ENCODE assay signal across 8 cellular contexts in the genomic region with DNA sequence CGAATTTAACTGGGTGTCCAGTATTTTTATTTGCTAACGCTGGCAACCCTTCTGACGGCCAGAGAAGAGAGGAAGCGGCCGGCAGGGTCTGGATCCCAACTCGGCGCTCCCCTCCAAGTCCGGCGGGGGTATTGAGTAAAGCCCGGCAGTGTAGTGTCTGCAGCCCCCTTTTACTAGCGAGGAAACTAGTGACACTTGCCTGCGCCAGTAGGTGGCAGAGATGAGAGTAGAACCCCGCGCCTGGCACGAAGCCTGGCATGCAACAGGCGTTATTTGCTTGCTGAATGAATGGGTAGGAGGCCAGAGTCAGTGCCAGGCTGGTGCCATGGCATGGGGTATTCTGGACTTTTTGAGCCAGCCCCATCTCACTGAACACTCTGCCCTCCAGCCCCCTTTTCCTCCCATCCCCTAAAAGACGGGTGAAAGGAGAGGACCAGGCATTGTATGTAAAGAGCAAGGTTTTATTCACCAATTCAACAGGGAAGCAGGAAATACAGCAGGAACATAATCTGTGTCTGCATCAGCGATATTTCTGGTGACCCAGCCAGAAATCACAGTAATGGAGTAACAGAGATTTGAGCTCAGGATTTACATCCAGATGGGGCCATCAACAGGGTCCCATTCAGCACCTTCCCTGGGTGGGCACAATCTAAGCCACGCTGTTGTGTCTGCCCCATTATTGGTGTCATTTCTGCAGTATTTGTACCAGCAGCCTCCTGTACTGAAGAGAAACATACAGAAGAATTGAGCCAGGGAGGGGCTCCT. TPM values are rescaled to one million over a fixed set of nuclear protein-coding genes. Genes with fewer than 3 reads are reported as not detected.
DNase-seq lines count a peak whose midpoint lies in the region; ATAC-seq and TF ChIP-seq lines count a peak whose summit lies in the region.

No MANE protein-coding gene starts in this region.

- peaks cover 33% of the 10 kb centered on the region for H3K36me3 Mint-ChIP-seq in activated T-helper 17 cell treated with anti-CD3 and anti-CD28 coated beads, Interleukin-2, amount 50 U/mL, for 72 hours (ENCODE audit: low read depth)
- H3K36me3 Mint-ChIP-seq in naive thymus-derived CD4-positive, alpha-beta T cell: peaks cover 4 to 13% (median 10%) of the 10 kb centered on the region in 5 donors
- peaks cover 16 to 20% of the 10 kb centered on the region in 2 donors for H3K36me3 Mint-ChIP-seq in stimulated activated naive B cell treated with anti-CD40 and anti-IgM and Interleukin-4, amounts not matched to agents 10 μg/mL and 1 μg/mL and 100 μg/mL, for 72 hours

- H3K9me2 ChIP-seq in Karpas-422 (replicated peaks; ENCODE audit: insufficient read depth, low read length): no peaks in the 10 kb centered on the region

- peak overlapping the region; percentile 88 for H3K4me2 ChIP-seq in Karpas-422 (ENCODE audit: low read depth, low read length, poor library complexity, severe bottlenecking)

- H3K4me3 ChIP-seq in Karpas-422 (ENCODE audit: low read length) (peak overlapping the region; percentile 84), fibroblast of mammary gland (ENCODE audit: control insufficient read depth, low read depth, low read length) (peak overlapping the region; percentile 95)
- peak overlapping the region; percentile 91 for H3K4me3 ChIP-seq in naive thymus-derived CD4-positive, alpha-beta T cell (ENCODE audit: low read length)

- POLR2A ChIA-PET in naive thymus-derived CD4-positive, alpha-beta T cell (lab: Charles Lee): interaction anchor here (1.0 to 7.5 kb wide), 19 partner anchors 17 to 108 kb away, joined by 3 to 70 read pairs (median 9); a partner anchor contains a TSS

- H3K9me3 ChIP-seq in Karpas-422 (ENCODE audit: low read length): no peaks in the 10 kb centered on the region
- H3K9me3 ChIP-seq in naive thymus-derived CD4-positive, alpha-beta T cell (ENCODE audit: control insufficient read depth in 2 of 3, low read length in 3 of 3): no peaks in the 10 kb centered on the region

- H3K27ac Mint-ChIP-seq in activated T-helper 17 cell treated with anti-CD3 and anti-CD28 coated beads, Interleukin-2, amount 50 U/mL, for 72 hours: peak overlapping the region; percentile 96
- H3K27ac Mint-ChIP-seq in naive thymus-derived CD4-positive, alpha-beta T cell: peak overlapping the region; percentile 60 to 99 (median 93)
- peak overlapping the region; percentile 93 for H3K27ac Mint-ChIP-seq in stimulated activated naive B cell treated with anti-CD40 and anti-IgM and Interleukin-4, amounts not matched to agents 10 μg/mL and 1 μg/mL and 100 μg/mL, for 72 hours

- no peaks in the 10 kb centered on the region for H3K27me3 ChIP-seq in Karpas-422 (ENCODE audit: low read length)
- H3K27me3 ChIP-seq in naive thymus-derived CD4-positive, alpha-beta T cell (ENCODE audit: control insufficient read depth in 2 of 2, insufficient read depth in 2 of 2, low read length in 2 of 2): no peaks in the 10 kb centered on the region

- peak overlapping the region; percentile 88 for H3K9ac ChIP-seq in Karpas-422 (ENCODE audit: low read length)

- peaks cover 30% of the 10 kb centered on the region for H3K4me1 Mint-ChIP-seq in activated T-helper 17 cell treated with anti-CD3 and anti-CD28 coated beads, Interleukin-2, amount 50 U/mL, for 72 hours
- H3K4me1 Mint-ChIP-seq in naive thymus-derived CD4-positive, alpha-beta T cell: peaks cover 18 to 59% (median 50%) of the 10 kb centered on the region in 7 donors
- peaks cover 31 to 61% of the 10 kb centered on the region in 2 donors for H3K4me1 Mint-ChIP-seq in stimulated activated naive B cell treated with anti-CD40 and anti-IgM and Interleukin-4, amounts not matched to agents 10 μg/mL and 1 μg/mL and 100 μg/mL, for 72 hours

- peaks cover 13% of the 10 kb centered on the region for H3K36me3 ChIP-seq in Karpas-422 (ENCODE audit: insufficient read depth, low read length)
- H3K36me3 ChIP-seq in naive thymus-derived CD4-positive, alpha-beta T cell (ENCODE audit: control insufficient read depth in 2 of 3, insufficient read depth in 3 of 3, low read length in 3 of 3): peaks cover 7 to 23% (median 9%) of the 10 kb centered on the region in 3 experiments

- TF ChIP-seq CTCF in fibroblast of mammary gland (conservative IDR thresholded peaks at IDR 0.05; ENCODE audit: control insufficient read depth, insufficient read depth, low read depth, low read length): peak; percentile 69

- no peak overlapping the region for H2AFZ ChIP-seq in Karpas-422 (ENCODE audit: low read length)

- intact Hi-C loops in naive thymus-derived CD4-positive, alpha-beta T cell (cut with micrococcal nuclease): loop anchor here (1.0 kb wide), 13 partner anchors 24 to 326 kb away; a partner anchor contains a TSS

- peak; percentile 74 for DNase-seq in NK-92 treated with Interleukin-12 subunit alpha and Interleukin-12 subunit beta, amount 100 ng/mL, for 24 hours (lab: John Stamatoyannopoulos, UW)
- DNase-seq in NK-92 (lab: John Stamatoyannopoulos, UW; ENCODE audit: unreplicated experiment) (no peak), Karpas-422 (peak; percentile 94), RPMI8226 (peak; percentile 93), fibroblast of mammary gland (ENCODE audit: low read depth) (peak; percentile 81)
- peak; percentile 54 to 80 (median 75) for DNase-seq in naive thymus-derived CD4-positive, alpha-beta T cell
- peak; percentile 65 for DNase-seq in stimulated activated naive B cell treated with anti-CD40 and anti-IgM and Interleukin-4, amounts not matched to agents 10 μg/mL and 1 μg/mL and 100 μg/mL, for 72 hours

- peaks cover 22% of the 10 kb centered on the region for H3K79me2 ChIP-seq in Karpas-422 (ENCODE audit: low read length)

- peak overlapping the region; percentile 62 for H3K27ac ChIP-seq in Karpas-422 (ENCODE audit: low read length)
- peak overlapping the region; percentile 90 for H3K27ac ChIP-seq in naive thymus-derived CD4-positive, alpha-beta T cell (ENCODE audit: low read depth, low read length)

- no peaks in the 10 kb centered on the region for H4K20me1 ChIP-seq in Karpas-422 (ENCODE audit: insufficient read depth, low read depth, low read length)

- H3K4me3 Mint-ChIP-seq in activated T-helper 17 cell treated with anti-CD3 and anti-CD28 coated beads, Interleukin-2, amount 50 U/mL, for 72 hours: peak overlapping the region; percentile 93
- H3K4me3 Mint-ChIP-seq in naive thymus-derived CD4-positive, alpha-beta T cell: peak overlapping the region; percentile 75 to 99 (median 96)
- peak overlapping the region; percentile 99 for H3K4me3 Mint-ChIP-seq in stimulated activated naive B cell treated with anti-CD40 and anti-IgM and Interleukin-4, amounts not matched to agents 10 μg/mL and 1 μg/mL and 100 μg/mL, for 72 hours

- H3K27me3 Mint-ChIP-seq in activated T-helper 17 cell treated with anti-CD3 and anti-CD28 coated beads, Interleukin-2, amount 50 U/mL, for 72 hours: no peaks in the 10 kb centered on the region
- H3K27me3 Mint-ChIP-seq in naive thymus-derived CD4-positive, alpha-beta T cell: no peaks in the 10 kb centered on the region
- no peaks in the 10 kb centered on the region for H3K27me3 Mint-ChIP-seq in stimulated activated naive B cell treated with anti-CD40 and anti-IgM and Interleukin-4, amounts not matched to agents 10 μg/mL and 1 μg/mL and 100 μg/mL, for 72 hours

- ATAC-seq in activated T-helper 17 cell treated with anti-CD3 and anti-CD28 coated beads, Interleukin-2, amount 50 U/mL, for 72 hours (replicated peaks): peak; percentile 59
- peak; percentile 67 for ATAC-seq in naive thymus-derived CD4-positive, alpha-beta T cell
- peak; percentile 57 to 59 for ATAC-seq in stimulated activated naive B cell treated with anti-CD40 and anti-IgM and Interleukin-4, amounts not matched to agents 10 μg/mL and 1 μg/mL and 100 μg/mL, for 72 hours (replicated peaks)

- no peaks in the 10 kb centered on the region for H3K9me3 Mint-ChIP-seq in activated T-helper 17 cell treated with anti-CD3 and anti-CD28 coated beads, Interleukin-2, amount 50 U/mL, for 72 hours
- H3K9me3 Mint-ChIP-seq in naive thymus-derived CD4-positive, alpha-beta T cell: no peaks in the 10 kb centered on the region
- H3K9me3 Mint-ChIP-seq in stimulated activated naive B cell treated with anti-CD40 and anti-IgM and Interleukin-4, amounts not matched to agents 10 μg/mL and 1 μg/mL and 100 μg/mL, for 72 hours: no peaks in the 10 kb centered on the region

- CTCF ChIA-PET in naive thymus-derived CD4-positive, alpha-beta T cell (lab: Charles Lee): interaction anchor here (0.6 to 1.9 kb wide), 12 partner anchors 19 to 271 kb away, joined by 3 to 10 read pairs (median 6); no protein-coding TSS in a partner anchor

- H3K4me1 ChIP-seq in Karpas-422 (ENCODE audit: low read length): peaks cover 46% of the 10 kb centered on the region
- H3K4me1 ChIP-seq in naive thymus-derived CD4-positive, alpha-beta T cell (ENCODE audit: control insufficient read depth in 2 of 2, insufficient read depth in 2 of 2, low read length in 2 of 2): peaks cover 26 to 41% of the 10 kb centered on the region in 2 donors

RNA-seq across cellular contexts. Expression of a gene that starts 0.8 kb away (rescaled TPM):
- 35.7 and 36.1 TPM in 2 replicates for total RNA-seq in Karpas-422 (2014; rRNA removed; shearing (Covaris generic); ENCODE audit: low replicate concordance)
- 10 to 100 TPM; 14.8 to 22.5 TPM for total RNA-seq in activated T-helper 17 cell treated with anti-CD3 and anti-CD28 coated beads, Interleukin-2, amount 50 U/mL, for 72 hours
- total RNA-seq in naive thymus-derived CD4-positive, alpha-beta T cell: 10 to 100 TPM; 26.8 to 47.7 (median 33.1) TPM
- polyA plus RNA-seq in naive thymus-derived CD4-positive, alpha-beta T cell: 10 to 100 TPM; 22.0 to 26.1 TPM

RNA-seq across cellular contexts. Expression of a gene that starts 3.1 kb away (rescaled TPM):
- 15.1 and 17.2 TPM in 2 replicates for total RNA-seq in Karpas-422 (2014; rRNA removed; shearing (Covaris generic); ENCODE audit: low replicate concordance)
- total RNA-seq in activated T-helper 17 cell treated with anti-CD3 and anti-CD28 coated beads, Interleukin-2, amount 50 U/mL, for 72 hours: 1 to 10 TPM; 7.8 TPM
- total RNA-seq in naive thymus-derived CD4-positive, alpha-beta T cell: 1 to 10 TPM; 1.2 to 3.1 (median 2.9) TPM
- 1 to 10 TPM; 4.2 to 5.2 TPM for polyA plus RNA-seq in naive thymus-derived CD4-positive, alpha-beta T cell

RNA-seq across cellular contexts. Expression of a gene that starts 54.1 kb away (rescaled TPM):
- total RNA-seq in Karpas-422 (2014; rRNA removed; shearing (Covaris generic); ENCODE audit: low replicate concordance): 21.8 and 27.2 TPM in 2 replicates
- 10 to 100 TPM in 1 of 2 donors, 1 to 10 TPM in 1; 9.0 to 14.1 TPM for total RNA-seq in activated T-helper 17 cell treated with anti-CD3 and anti-CD28 coated beads, Interleukin-2, amount 50 U/mL, for 72 hours
- 10 to 100 TPM in 2 of 5 experiments, 1 to 10 TPM in 3; 4.8 to 13.0 (median 6.8) TPM for total RNA-seq in naive thymus-derived CD4-positive, alpha-beta T cell
- 10 to 100 TPM in 1 of 2 donors, 1 to 10 TPM in 1; 4.9 to 10.9 TPM for polyA plus RNA-seq in naive thymus-derived CD4-positive, alpha-beta T cell
